In genomic region chr5:176574297-176574591, GRCh38 we compare ENCODE assay signal across 1 cellular context.
TF ChIP-seq lines count a peak whose summit lies in the region.

No MANE protein-coding gene starts in this region.

TF ChIP-seq in GM23338, 12 proteins besides CTCF, POLR2A, EP300 and RAD21:
- TF ChIP-seq ZNF462 (CRISPR knock-in tag; IDR thresholded peaks at IDR 0.05) = no peak
- no peak for TF ChIP-seq ETS1 (IDR thresholded peaks at IDR 0.05)
- no peak for TF ChIP-seq EZH2 (IDR thresholded peaks at IDR 0.05; ENCODE audit: low read depth, unreplicated experiment)
- no peak for TF ChIP-seq CREB1 (CRISPR knock-in tag; IDR thresholded peaks at IDR 0.05; ENCODE audit: low read depth)
- no peak for TF ChIP-seq STAT1 (IDR thresholded peaks at IDR 0.05; ENCODE audit: unreplicated experiment)
- TF ChIP-seq POLR2AphosphoS5 (IDR thresholded peaks at IDR 0.05; ENCODE audit: low read depth) = no peak
- TF ChIP-seq JUNB (IDR thresholded peaks at IDR 0.05; ENCODE audit: unreplicated experiment) = no peak
- TF ChIP-seq ZNF331 (CRISPR knock-in tag; IDR thresholded peaks at IDR 0.05; ENCODE audit: low read depth) = no peak
- no peak for TF ChIP-seq NANOG (IDR thresholded peaks at IDR 0.05; ENCODE audit: borderline replicate concordance)
- TF ChIP-seq EZH2phosphoT487 (IDR thresholded peaks at IDR 0.05; ENCODE audit: unreplicated experiment) = no peak
- TF ChIP-seq ZNF114 (CRISPR knock-in tag; IDR thresholded peaks at IDR 0.05) = no peak
- TF ChIP-seq REST (IDR thresholded peaks at IDR 0.05; ENCODE audit: unreplicated experiment) = no peak
